ENCODE assay signal across 2 cellular contexts in the genomic region with DNA sequence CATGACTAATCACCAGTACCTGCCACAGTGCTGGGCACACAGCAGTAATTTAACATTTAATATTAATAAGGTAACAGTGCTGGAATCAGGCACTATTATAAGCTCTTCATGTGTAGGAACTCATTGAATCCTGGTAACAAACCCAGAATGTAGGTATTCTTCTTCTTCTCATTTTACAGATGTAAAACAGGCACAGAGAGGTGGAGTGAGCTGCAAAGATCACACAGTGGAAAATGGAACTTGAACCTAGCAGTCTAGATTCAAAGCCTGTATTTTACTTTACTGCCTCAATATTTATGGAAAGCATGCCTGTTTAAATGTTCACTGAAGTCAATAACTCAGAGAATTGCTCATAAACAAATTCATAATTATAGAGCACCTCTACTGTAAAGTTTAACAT.
TF ChIP-seq lines count a peak whose summit lies in the region.

No MANE protein-coding gene starts in this region.

TF ChIP-seq in HepG2, 621 proteins besides CTCF, POLR2A, EP300 and RAD21:
- TF ChIP-seq ZNF768 (CRISPR knock-in tag; IDR thresholded peaks at IDR 0.05) (peak; percentile 28; the same call in 1 of the 2 replicates), CREB1 (IDR thresholded peaks at IDR 0.05) (no peak), CREB1 (CRISPR knock-in tag; IDR thresholded peaks at IDR 0.05) (no peak)

TF ChIP-seq in K562, 482 proteins besides CTCF, POLR2A, EP300 and RAD21:
- TF ChIP-seq RBM25 (IDR thresholded peaks at IDR 0.05; ENCODE audit: low read depth, low read length, severe bottlenecking) (peak; percentile 86), JUND (IDR thresholded peaks at IDR 0.05; ENCODE audit: borderline replicate concordance, low read depth, low read length) (no peak), JUND (tag; IDR thresholded peaks at IDR 0.05; ENCODE audit: borderline replicate concordance, low read depth, low read length) (no peak), TFAM (CRISPR knock-in tag; conservative IDR thresholded peaks at IDR 0.05) (no peak), HNRNPUL1 (IDR thresholded peaks at IDR 0.05; ENCODE audit: low read length) (no peak), CBX1 (IDR thresholded peaks at IDR 0.05; ENCODE audit: low read depth) (peak; percentile 30; the same call in 1 of the 2 replicates), ZNF3 (CRISPR knock-in tag; IDR thresholded peaks at IDR 0.05) (no peak), BCOR (IDR thresholded peaks at IDR 0.05) (peak; percentile 83), RBBP5 (IDR thresholded peaks at IDR 0.05; ENCODE audit: borderline replicate concordance, insufficient read depth, low read length, poor library complexity, severe bottlenecking) (no peak), BRD9 (IDR thresholded peaks at IDR 0.05; ENCODE audit: low read depth, partially characterized antibody) (peak; percentile 34), ZFP36 (IDR thresholded peaks at IDR 0.05; ENCODE audit: low read depth, low read length, partially characterized antibody) (peak; percentile 74), ZNF23 (CRISPR knock-in tag; IDR thresholded peaks at IDR 0.05) (0 out of 2 replicates have a peak, but pooled peaks have one; percentile 5)
